ENCODE assay signal across 8 cellular contexts in genomic region chr1:67053535-67053784, GRCh38. TPM values are rescaled to one million over a fixed set of nuclear protein-coding genes. Genes with fewer than 3 reads are reported as not detected.
DNase-seq lines count a peak whose midpoint lies in the region; ATAC-seq, FAIRE-seq and TF ChIP-seq lines count a peak whose summit lies in the region.

No MANE protein-coding gene starts in this region.

- peaks cover 32% of the 10 kb centered on the region for H3K79me2 ChIP-seq in HepG2 (ENCODE audit: insufficient read depth, low read length)

- no peak for TF ChIP-seq POLR2A in HepG2 (IDR thresholded peaks at IDR 0.05; ENCODE audit: insufficient read depth in 1 of 2, low read depth in 2 of 2, low read length in 2 of 2)

- no peaks in the 10 kb centered on the region for H3K27me3 ChIP-seq in colonic mucosa
- no peaks in the 10 kb centered on the region; a peak in 1 of 5 replicates for H3K27me3 ChIP-seq in HepG2 (ENCODE audit: control insufficient read depth in 1 of 2, insufficient read depth in 2 of 2, low read length in 2 of 2)
- no peaks in the 10 kb centered on the region for H3K27me3 ChIP-seq in subcutaneous abdominal adipose tissue (ENCODE audit: control insufficient read depth in 5 of 5, insufficient read depth in 4 of 5, low read length in 5 of 5)

- H3K9ac ChIP-seq in colonic mucosa (ENCODE audit: low read depth in 2 of 2, low read length in 2 of 2) (peak overlapping the region; percentile 88 to 96), HepG2 (ENCODE audit: insufficient read depth, low read depth, low read length) (peak overlapping the region; percentile 96), subcutaneous abdominal adipose tissue (ENCODE audit: low read length in 5 of 5) (peak overlapping the region; percentile 60 to 95 (median 93))

- H2AFZ ChIP-seq in HepG2 (ENCODE audit: low read length) = no peak overlapping the region

- H3K4me3 ChIP-seq in colonic mucosa = peak overlapping the region; percentile 67
- peak overlapping the region; percentile 85 to 96 (median 88) for H3K4me3 ChIP-seq in HepG2 (replicated peaks in 1 of 3; ENCODE audit: insufficient read depth in 1 of 3, low read depth in 2 of 3, low read length in 3 of 3)
- H3K4me3 ChIP-seq in subcutaneous abdominal adipose tissue (ENCODE audit: low read depth in 1 of 5, low read length in 5 of 5) = peak overlapping the region; percentile 87 to 98 (median 92)

- peak overlapping the region; percentile 91 for H3K27ac Mint-ChIP-seq in activated CD4-positive, alpha-beta T cell treated with anti-CD3 and anti-CD28 coated beads for 36 hours

- no TSS peak for BruUV-seq in HepG2 (replicated peaks; lab: Mats Ljungman, UMichigan)

- in situ Hi-C loops in HepG2 (cut with HindIII; ENCODE audit: extremely low pct_ligation_motif_present, low pct_unique_long_range_greater_than_20kb) = loop anchor here (5.0 kb wide), 1 partner anchor 126 kb away; no protein-coding TSS in a partner anchor

- H3K9me3 ChIP-seq in colonic mucosa (no peaks in the 10 kb centered on the region), HepG2 (ENCODE audit: low read length) (no peaks in the 10 kb centered on the region), subcutaneous abdominal adipose tissue (ENCODE audit: control insufficient read depth in 5 of 5, low read length in 5 of 5) (no peaks in the 10 kb centered on the region)

- DNase-seq in activated CD4-positive, alpha-beta T cell treated with anti-CD3 and anti-CD28 coated beads for 36 hours = no peak
- no peak for DNase-seq in activated CD4-positive, alpha-beta T cell treated with anti-CD3 and anti-CD28 coated beads, Interleukin-2, amount 50 U/mL, for 48 hours
- DNase-seq in RPMI8226 (peak; percentile 49), colonic mucosa (peak; percentile 74), HepG2 (ENCODE audit: low spot score) (peak; percentile 54), NCI-H1092 (lab: John Stamatoyannopoulos, UW) (no peak)

- intact Hi-C loops in activated CD4-positive, alpha-beta T cell treated with anti-CD3 and anti-CD28 coated beads for 36 hours (cut with DNase I, micrococcal nuclease) = loop anchor here (2.0 to 5.0 kb wide), 5 partner anchors 94 to 379 kb away; partner anchors contain the start of gene SERBP1 (in 2 of the 2)
- intact Hi-C loops in colonic mucosa (cut with DNase I) (loop anchor here (5.0 kb wide), 1 partner anchor 94 kb away; no protein-coding TSS in a partner anchor), HepG2 (cut with micrococcal nuclease; ENCODE audit: unreplicated experiment) (loop anchor here (2.0 kb wide), 1 partner anchor 123 kb away; no protein-coding TSS in a partner anchor)

- H3K27ac ChIP-seq in colonic mucosa (peak overlapping the region; percentile 92), HepG2 (ENCODE audit: extremely low read length, insufficient read depth, low read length) (peak overlapping the region; percentile 98), subcutaneous abdominal adipose tissue (ENCODE audit: low read depth, low read length) (peak overlapping the region; percentile 87)

- H3K36me3 ChIP-seq in colonic mucosa = no peaks in the 10 kb centered on the region
- H3K36me3 ChIP-seq in HepG2 (replicated peaks in 1 of 2; ENCODE audit: control insufficient read depth in 1 of 2, insufficient read depth in 2 of 2, low read length in 2 of 2) = peaks cover 0 to 12% of the 10 kb centered on the region in 2 experiments; a peak in 3 of 5 replicates
- H3K36me3 ChIP-seq in subcutaneous abdominal adipose tissue (ENCODE audit: control insufficient read depth in 5 of 5, insufficient read depth in 5 of 5, low read length in 5 of 5) = peaks cover 5 to 8% (median 7%) of the 10 kb centered on the region in 5 donors

- TF ChIP-seq CTCF in colonic mucosa (IDR thresholded peaks at IDR 0.05) (no peak), HepG2 (CRISPR knock-in tag; IDR thresholded peaks at IDR 0.05) (no peak)

- CTCF ChIA-PET in activated CD4-positive, alpha-beta T cell treated with anti-CD3 and anti-CD28 coated beads for 36 hours (lab: Charles Lee) = interaction anchor here (0.7 to 5.6 kb wide), 8 partner anchors 29 to 163 kb away, joined by 3 to 22 read pairs (median 4); no protein-coding TSS in a partner anchor
- CTCF ChIA-PET in HepG2 (lab: Yijun Ruan, JAX; ENCODE audit: low intra/inter-chr PET ratio, low total read pairs) = no interaction called here

- TF ChIP-seq EP300 in HepG2 (IDR thresholded peaks at IDR 0.05; ENCODE audit: low read depth in 2 of 2, low read length in 2 of 2) = no peak
- TF ChIP-seq EP300 in HepG2 (CRISPR knock-in tag; IDR thresholded peaks at IDR 0.05; ENCODE audit: borderline replicate concordance) = no peak

- no peaks in the 10 kb centered on the region for H3K9me3 Mint-ChIP-seq in activated CD4-positive, alpha-beta T cell treated with anti-CD3 and anti-CD28 coated beads for 36 hours (ENCODE audit: low read depth)

- ATAC-seq in activated CD4-positive, alpha-beta T cell treated with anti-CD3 and anti-CD28 coated beads for 36 hours = peak; percentile 28
- peak; percentile 31 for ATAC-seq in HG02763 (IDR thresholded peaks at IDR 0.05; ENCODE audit: unreplicated experiment)
- ATAC-seq in HepG2 = peak; percentile 88

- H3K4me2 ChIP-seq in HepG2 (ENCODE audit: low read depth, low read length) = peak overlapping the region; percentile 92

- POLR2A ChIA-PET in activated CD4-positive, alpha-beta T cell treated with anti-CD3 and anti-CD28 coated beads for 36 hours (lab: Charles Lee) = interaction anchor here (0.6 to 0.7 kb wide), 3 partner anchors 97 to 158 kb away, joined by 3 to 6 read pairs (median 5); no protein-coding TSS in a partner anchor
- POLR2A ChIA-PET in HepG2 (lab: Yijun Ruan, JAX) = interaction anchor here (1.4 to 1.9 kb wide), 2 partner anchors 128 to 379 kb away, joined by 5 to 20 read pairs; partner anchors contain the start of genes DNAI4 and MIER1

- no peak for FAIRE-seq in HepG2 (lab: Jason Lieb, UNC)

- peaks cover 16% of the 10 kb centered on the region for H3K36me3 Mint-ChIP-seq in activated CD4-positive, alpha-beta T cell treated with anti-CD3 and anti-CD28 coated beads for 36 hours (ENCODE audit: low read depth)

- TF ChIP-seq RAD21 in HepG2 (CRISPR knock-in tag; IDR thresholded peaks at IDR 0.05) = no peak

- peaks cover 5% of the 10 kb centered on the region for H3K27me3 Mint-ChIP-seq in activated CD4-positive, alpha-beta T cell treated with anti-CD3 and anti-CD28 coated beads for 36 hours

- H3K4me1 Mint-ChIP-seq in activated CD4-positive, alpha-beta T cell treated with anti-CD3 and anti-CD28 coated beads for 36 hours = peaks cover 26% of the 10 kb centered on the region

- 0% methylated on average over 6 of the region's 34 CpGs for WGBS in HepG2 (ENCODE audit: low lambda C conversion rate)

- H3K4me3 Mint-ChIP-seq in activated CD4-positive, alpha-beta T cell treated with anti-CD3 and anti-CD28 coated beads for 36 hours = peak overlapping the region; percentile 79

- H4K20me1 ChIP-seq in HepG2 (ENCODE audit: insufficient read depth, low read length) = peaks cover 3% of the 10 kb centered on the region; the same call in 1 of the 2 replicates

- H3K4me1 ChIP-seq in colonic mucosa = peaks cover 16% of the 10 kb centered on the region
- peaks cover 35% of the 10 kb centered on the region for H3K4me1 ChIP-seq in HepG2 (ENCODE audit: insufficient read depth, low read length)
- peaks cover 0 to 21% (median 17%) of the 10 kb centered on the region in 5 donors for H3K4me1 ChIP-seq in subcutaneous abdominal adipose tissue (ENCODE audit: control insufficient read depth in 5 of 5, insufficient read depth in 5 of 5, low read length in 5 of 5)

RNA-seq across cellular contexts. Expression of gene SLC35D1, which starts 0.5 kb away (rescaled TPM):
- total RNA-seq in activated CD4-positive, alpha-beta T cell treated with anti-CD3 and anti-CD28 coated beads for 36 hours = 10 to 100 TPM in 1 of 2 experiments, 1 to 10 TPM in 1; 8.7 to 10.3 TPM
- total RNA-seq in colonic mucosa (10 to 100 TPM; 48.1 to 75.9 TPM), HepG2 (2016; rRNA removed; fragmentation: Illumina TruSeq; extraction: Trizol) (30.6 and 41.5 TPM in 2 replicates)
- total RNA-seq in HepG2 (2016; cell fraction: cytosol; rRNA removed; fragmentation: Illumina TruSeq; extraction: Trizol; ENCODE audit: low read depth) = 2.9 and 3.0 TPM in 2 replicates
- total RNA-seq in HepG2 (2016; cell fraction: insoluble cytoplasmic fraction; rRNA removed; fragmentation: Illumina TruSeq; extraction: Trizol) = 29.9 and 41.4 TPM in 2 replicates
- 13.4 and 16.1 TPM in 2 replicates for total RNA-seq in HepG2 (2016; cell fraction: membrane; rRNA removed; fragmentation: Illumina TruSeq; extraction: Trizol)
- total RNA-seq in HepG2 (2016; cell fraction: nucleus; rRNA removed; fragmentation: Illumina TruSeq; extraction: Trizol) = 48.7 and 57.0 TPM in 2 replicates
- polyA plus RNA-seq in HepG2 (2011; rRNA removed) = 10.1 and 12.4 TPM in 2 replicates
- 7.3 and 12.6 TPM in 2 replicates for polyA plus RNA-seq in HepG2 (2011; cell fraction: cytosol; rRNA removed)
- polyA plus RNA-seq in HepG2 (2011; cell fraction: nucleus; rRNA removed) = 8.6 and 11.3 TPM in 2 replicates
- 9.1 and 11.5 TPM in 2 replicates for polyA plus RNA-seq in HepG2 (2012)
- 1.6 and 1.7 TPM in 2 replicates for polyA plus RNA-seq in HepG2 (2016; cell fraction: cytosol; fragmentation: Illumina TruSeq; extraction: Trizol; ENCODE audit: low read depth)
- polyA plus RNA-seq in HepG2 (2016; cell fraction: insoluble cytoplasmic fraction; fragmentation: Illumina TruSeq; extraction: Trizol; ENCODE audit: low read depth) = 18.8 and 18.9 TPM in 2 replicates
- polyA plus RNA-seq in HepG2 (2016; cell fraction: membrane; fragmentation: Illumina TruSeq; extraction: Trizol; ENCODE audit: low read depth) = 5.4 and 5.9 TPM in 2 replicates
- 33.7 and 34.0 TPM in 2 replicates for polyA plus RNA-seq in HepG2 (2016; cell fraction: nucleus; fragmentation: Illumina TruSeq; extraction: Trizol; ENCODE audit: insufficient read depth, low read depth)
- 13.8 and 25.4 TPM in 2 replicates for polyA minus RNA-seq in HepG2 (2011; rRNA and poly(A)+ RNA removed; ENCODE audit: low replicate concordance)
- 16.4 and 16.8 TPM in 2 replicates for polyA minus RNA-seq in HepG2 (2011; cell fraction: cytosol; rRNA and poly(A)+ RNA removed)
- 35.3 and 36.4 TPM in 2 replicates for polyA minus RNA-seq in HepG2 (2011; cell fraction: nucleus; rRNA and poly(A)+ RNA removed)

Comparison
In these comparisons a context has a peak if more than half of its experiments do, and no peak if none do; other contexts are left out.
1. ATAC-seq: peak in every context shown above with its lines; median percentile 88 in HepG2; 31 in HG02763; 28 in activated CD4-positive, alpha-beta T cell treated with anti-CD3 and anti-CD28 coated beads for 36 hours.
2. DNase-seq: peak in RPMI8226 (single experiment), colonic mucosa (single experiment) and HepG2 (single experiment); none in activated CD4-positive, alpha-beta T cell treated with anti-CD3 and anti-CD28 coated beads for 36 hours (single experiment), activated CD4-positive, alpha-beta T cell treated with anti-CD3 and anti-CD28 coated beads, Interleukin-2, amount 50 U/mL, for 48 hours (0 of 2) and NCI-H1092 (single experiment).
3. Peak in every context shown above with its lines, with median percentiles within 50 percentile points of each other: H3K27ac ChIP-seq, H3K4me3 ChIP-seq and H3K9ac ChIP-seq.